ENCODE assay signal across 1 cellular context in the genomic region with DNA sequence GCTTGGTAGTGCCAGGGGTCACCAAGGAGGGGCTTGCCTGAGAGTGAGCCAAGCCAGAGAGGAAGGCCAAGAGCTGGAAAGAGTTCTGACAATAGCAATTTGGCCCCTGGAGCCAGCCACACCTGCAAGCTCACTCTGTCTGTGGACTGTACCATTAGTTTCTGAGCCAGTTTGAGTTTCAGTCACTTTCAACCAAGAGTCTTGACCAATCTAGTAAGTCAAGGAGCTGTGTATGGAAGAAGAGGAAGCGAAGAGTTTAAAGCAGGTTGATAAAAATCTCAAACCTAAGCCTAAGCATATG.
TF ChIP-seq lines count a peak whose summit lies in the region.

No MANE protein-coding gene starts in this region.

TF ChIP-seq in SK-N-SH, 30 proteins besides CTCF, POLR2A, EP300 and RAD21:
- TF ChIP-seq POLR2AphosphoS5 (IDR thresholded peaks at IDR 0.05; ENCODE audit: low read depth, low read length) (no peak; the same call in 1 of the 2 replicates), TCF12 (IDR thresholded peaks at IDR 0.05) (no peak), TEAD4 (IDR thresholded peaks at IDR 0.05; ENCODE audit: borderline replicate concordance, insufficient read depth) (no peak), GABPA (IDR thresholded peaks at IDR 0.05; ENCODE audit: low read depth) (peak; percentile 39; the same call in 1 of the 2 replicates), SMC3 (IDR thresholded peaks at IDR 0.05; ENCODE audit: low read depth, low read length) (no peak), EZH2phosphoT487 (IDR thresholded peaks at IDR 0.05; ENCODE audit: borderline replicate concordance, low read depth) (no peak), FOXM1 (IDR thresholded peaks at IDR 0.05; ENCODE audit: low read depth) (no peak; the same call in 1 of the 2 replicates), NFIC (IDR thresholded peaks at IDR 0.05; ENCODE audit: borderline replicate concordance) (0 out of 2 replicates have a peak, but pooled peaks have one; percentile 4), ELF1 (IDR thresholded peaks at IDR 0.05) (peak; percentile 37; the same call in 1 of the 2 replicates), YY1 (IDR thresholded peaks at IDR 0.05; ENCODE audit: low read depth) (no peak), FOSL2 (IDR thresholded peaks at IDR 0.05; ENCODE audit: borderline replicate concordance, low read depth) (no peak), MXI1 (IDR thresholded peaks at IDR 0.05; ENCODE audit: low read depth, low read length) (no peak), IRF3 (IDR thresholded peaks at IDR 0.05; ENCODE audit: low read depth, low read length) (no peak), USF2 (IDR thresholded peaks at IDR 0.05; ENCODE audit: borderline replicate concordance, low read depth, low read length) (no peak), TAF1 (IDR thresholded peaks at IDR 0.05; ENCODE audit: borderline replicate concordance, low read depth, low read length) (no peak), RCOR1 (IDR thresholded peaks at IDR 0.05; ENCODE audit: low read length) (no peak), CHD2 (IDR thresholded peaks at IDR 0.05; ENCODE audit: low read length, partially characterized antibody) (no peak), SIN3A (IDR thresholded peaks at IDR 0.05; ENCODE audit: borderline replicate concordance, low read depth, low read length) (no peak)
- TF ChIP-seq, protein P1, sequence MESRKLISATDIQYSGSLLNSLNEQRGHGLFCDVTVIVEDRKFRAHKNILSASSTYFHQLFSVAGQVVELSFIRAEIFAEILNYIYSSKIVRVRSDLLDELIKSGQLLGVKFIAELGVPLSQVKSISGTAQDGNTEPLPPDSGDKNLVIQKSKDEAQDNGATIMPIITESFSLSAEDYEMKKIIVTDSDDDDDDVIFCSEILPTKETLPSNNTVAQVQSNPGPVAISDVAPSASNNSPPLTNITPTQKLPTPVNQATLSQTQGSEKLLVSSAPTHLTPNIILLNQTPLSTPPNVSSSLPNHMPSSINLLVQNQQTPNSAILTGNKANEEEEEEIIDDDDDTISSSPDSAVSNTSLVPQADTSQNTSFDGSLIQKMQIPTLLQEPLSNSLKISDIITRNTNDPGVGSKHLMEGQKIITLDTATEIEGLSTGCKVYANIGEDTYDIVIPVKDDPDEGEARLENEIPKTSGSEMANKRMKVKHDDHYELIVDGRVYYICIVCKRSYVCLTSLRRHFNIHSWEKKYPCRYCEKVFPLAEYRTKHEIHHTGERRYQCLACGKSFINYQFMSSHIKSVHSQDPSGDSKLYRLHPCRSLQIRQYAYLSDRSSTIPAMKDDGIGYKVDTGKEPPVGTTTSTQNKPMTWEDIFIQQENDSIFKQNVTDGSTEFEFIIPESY (IDR thresholded peaks at IDR 0.05; ENCODE audit: borderline replicate concordance, low read depth), result no peak
